Comparison of ENCODE assay signal across 8 cellular contexts in genomic region chr16:57041182-57042156, GRCh38. TPM values are rescaled to one million over a fixed set of nuclear protein-coding genes. Genes with fewer than 3 reads are reported as not detected.
A peak's percentile ranks its signal among the peaks of the same experiment; 100 is the strongest.
DNase-seq lines count a peak whose midpoint lies in the region; ATAC-seq lines count a peak whose summit lies in the region.

No MANE protein-coding gene starts in this region.

- peaks cover 80% of the 10 kb centered on the region for H3K4me1 Mint-ChIP-seq in activated CD4-positive, alpha-beta T cell treated with anti-CD3 and anti-CD28 coated beads for 36 hours

- peak; percentile 92 for DNase-seq in activated CD4-positive, alpha-beta T cell treated with anti-CD3 and anti-CD28 coated beads for 36 hours
- peak; percentile 60 for DNase-seq in germinal center (ENCODE audit: low spot score)
- peak; percentile 87 for DNase-seq in stimulated activated naive CD8-positive, alpha-beta T cell treated with anti-CD3 and anti-CD28 coated beads, Interleukin-15, Interleukin-2, amounts not matched to agents 100 U/mL and 50 U/mL, for 24 hours
- DNase-seq in GM19240 (ENCODE audit: insufficient read length, low spot score), result no peak
- DNase-seq in epidermal melanocyte (ENCODE audit: insufficient read length, low spot score), result no peak
- DNase-seq in Right ventricle myocardium inferior (ENCODE audit: missing footprints), result no peak

- intact Hi-C loops in activated CD4-positive, alpha-beta T cell treated with anti-CD3 and anti-CD28 coated beads for 36 hours (cut with DNase I, micrococcal nuclease), result loop anchor here (1.0 to 10.0 kb wide), 8 partner anchors 27 to 431 kb away; partner anchors contain the start of genes NLRC5 (in 2 of the 2), HERPUD1 (in 1 of the 2) and SLC12A3 (in 1 of the 2)
- intact Hi-C loops in Right ventricle myocardium inferior (cut with DNase I), result no loop called here

- H3K27me3 Mint-ChIP-seq in activated CD4-positive, alpha-beta T cell treated with anti-CD3 and anti-CD28 coated beads for 36 hours, result no peaks in the 10 kb centered on the region

- peaks cover 62% of the 10 kb centered on the region for H3K36me3 Mint-ChIP-seq in activated CD4-positive, alpha-beta T cell treated with anti-CD3 and anti-CD28 coated beads for 36 hours (ENCODE audit: low read depth)

- H3K9me3 Mint-ChIP-seq in activated CD4-positive, alpha-beta T cell treated with anti-CD3 and anti-CD28 coated beads for 36 hours (ENCODE audit: low read depth), result no peaks in the 10 kb centered on the region

- CTCF ChIA-PET in activated CD4-positive, alpha-beta T cell treated with anti-CD3 and anti-CD28 coated beads for 36 hours (lab: Charles Lee), result interaction anchor here (0.6 to 4.2 kb wide), 12 partner anchors 9 to 97 kb away, joined by 3 to 25 read pairs (median 3); partner anchors contain the start of gene NLRC5

- ATAC-seq in GM18511 (IDR thresholded peaks at IDR 0.05; ENCODE audit: unreplicated experiment), result peak; percentile 45
- ATAC-seq in HG02884 (IDR thresholded peaks at IDR 0.05; ENCODE audit: unreplicated experiment), result peak; percentile 2
- peak; percentile 75 for ATAC-seq in activated CD4-positive, alpha-beta T cell treated with anti-CD3 and anti-CD28 coated beads for 36 hours
- ATAC-seq in stimulated activated naive CD8-positive, alpha-beta T cell treated with anti-CD3 and anti-CD28 coated beads, Interleukin-15, Interleukin-2, amounts not matched to agents 100 U/mL and 50 U/mL, for 24 hours, result peak; percentile 78
- no peak for ATAC-seq in Right ventricle myocardium inferior

- H3K27ac Mint-ChIP-seq in activated CD4-positive, alpha-beta T cell treated with anti-CD3 and anti-CD28 coated beads for 36 hours, result peak overlapping the region; percentile 97

- peak overlapping the region; percentile 39 for H3K4me3 Mint-ChIP-seq in activated CD4-positive, alpha-beta T cell treated with anti-CD3 and anti-CD28 coated beads for 36 hours

- POLR2A ChIA-PET in activated CD4-positive, alpha-beta T cell treated with anti-CD3 and anti-CD28 coated beads for 36 hours (lab: Charles Lee), result interaction anchor here (0.6 to 1.9 kb wide), 20 partner anchors 10 to 591 kb away, joined by 3 to 11 read pairs (median 4); partner anchors contain the start of genes HERPUD1 and NLRC5

RNA-seq across cellular contexts. Expression of gene CPNE2, which starts 50.9 kb away (rescaled TPM):
- 1 to 10 TPM; 4.9 to 7.3 TPM for total RNA-seq in activated CD4-positive, alpha-beta T cell treated with anti-CD3 and anti-CD28 coated beads for 36 hours
- total RNA-seq in Right ventricle myocardium inferior, result 14.6 TPM

RNA-seq across cellular contexts. Expression of gene NLRC5, which starts 52.1 kb away (rescaled TPM):
- total RNA-seq in activated CD4-positive, alpha-beta T cell treated with anti-CD3 and anti-CD28 coated beads for 36 hours, result 100 to 1,000 TPM; 143 to 175 TPM
- 8.6 TPM for total RNA-seq in Right ventricle myocardium inferior

Comparison
In these comparisons a context has a peak if more than half of its experiments do, and no peak if none do; other contexts are left out.
1. DNase-seq: peak in activated CD4-positive, alpha-beta T cell treated with anti-CD3 and anti-CD28 coated beads for 36 hours (single experiment), germinal center (single experiment) and stimulated activated naive CD8-positive, alpha-beta T cell treated with anti-CD3 and anti-CD28 coated beads, Interleukin-15, Interleukin-2, amounts not matched to agents 100 U/mL and 50 U/mL, for 24 hours (single experiment); none in GM19240 (single experiment), epidermal melanocyte (single experiment) and Right ventricle myocardium inferior (single experiment).
2. RNA of gene NLRC5, which starts 52.1 kb away (total RNA-seq): 143 to 175 TPM in activated CD4-positive, alpha-beta T cell treated with anti-CD3 and anti-CD28 coated beads for 36 hours; 8.6 TPM in Right ventricle myocardium inferior (single experiment); every median in the first group is over 10 times any median in the second.